In the genomic region with DNA sequence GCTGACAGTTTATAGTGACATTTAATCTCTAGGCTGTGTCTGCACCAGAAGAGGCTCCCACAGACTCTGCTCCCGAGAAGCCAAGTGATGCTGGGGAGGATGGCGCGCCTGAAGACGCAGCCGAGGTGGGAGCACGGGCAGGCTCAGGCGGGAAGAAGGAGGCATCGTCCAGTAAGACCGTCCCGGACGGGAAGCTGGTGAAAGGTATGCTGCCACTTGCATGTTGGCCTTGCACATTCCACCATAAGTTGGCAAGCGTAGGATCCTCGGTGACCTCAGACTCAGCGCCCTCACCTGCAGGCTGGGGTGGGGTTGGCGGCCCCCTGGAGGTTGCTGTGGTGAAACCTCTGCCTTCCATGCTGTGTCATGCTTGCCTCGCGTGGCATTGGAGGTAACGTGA, we compare ENCODE assay signal across 22 cellular contexts. TPM values are rescaled to one million over a fixed set of nuclear protein-coding genes. Genes with fewer than 3 reads are reported as not detected.
A peak's percentile ranks its signal among the peaks of the same experiment; 100 is the strongest.
DNase-seq lines count a peak whose midpoint lies in the region; ATAC-seq and TF ChIP-seq lines count a peak whose summit lies in the region.
"Had no signal": no experiment of that assay in that cellular context is flagged by ENCODE, and none has a peak within 500 bp of the region (broad histone marks: within the 10 kb centered on the region; RNA-seq: fewer than 3 reads in every experiment).

No MANE protein-coding gene starts in this region.

- DNase-seq in activated T-cell treated with anti-CD3 and anti-CD28 coated beads, Interleukin-2, amount 50 U/mL, for 24 hours = no peak
- no peak for DNase-seq in activated T-cell treated with anti-CD3 and anti-CD28 coated beads, Interleukin-2, amount 50 U/mL, for 1 hour
- no peak for DNase-seq in dorsolateral prefrontal cortex
- DNase-seq in neural crest cell (ENCODE audit: low read depth, low spot score) = no peak
- no peak for DNase-seq in cerebellar nuclear complex (lab: John Stamatoyannopoulos, UW)
- no peak for DNase-seq in brain microvascular endothelial cell
- no peak for DNase-seq in glutamatergic neuron
- DNase-seq: Caco-2; CD4-positive, CD25-positive, alpha-beta regulatory T cell; CD8-positive, alpha-beta T cell; DMS153; DND-41; GDM1; GM23248; H7; HCEC 1CT had no signal

- H3K36me3 Mint-ChIP-seq in activated T-cell treated with anti-CD3 and anti-CD28 coated beads, Interleukin-2, amount 50 U/mL, for 24 hours (ENCODE audit: low read depth) = peaks cover 94% of the 10 kb centered on the region
- peaks cover 99% of the 10 kb centered on the region for H3K36me3 Mint-ChIP-seq in activated T-helper 17 cell treated with anti-CD3 and anti-CD28 coated beads, Interleukin-2, amount 50 U/mL, for 72 hours (ENCODE audit: low read depth)
- H3K36me3 Mint-ChIP-seq in neural crest cell (ENCODE audit: low read depth) (peaks cover 45% of the 10 kb centered on the region), glutamatergic neuron (ENCODE audit: unreplicated experiment) (peaks cover 5% of the 10 kb centered on the region)

- H3K27me3 Mint-ChIP-seq in activated T-cell treated with anti-CD3 and anti-CD28 coated beads, Interleukin-2, amount 50 U/mL, for 24 hours = no peaks in the 10 kb centered on the region
- H3K27me3 Mint-ChIP-seq in activated T-helper 17 cell treated with anti-CD3 and anti-CD28 coated beads, Interleukin-2, amount 50 U/mL, for 72 hours = no peaks in the 10 kb centered on the region
- H3K27me3 Mint-ChIP-seq in neural crest cell (ENCODE audit: low read depth) (no peaks in the 10 kb centered on the region), glutamatergic neuron (ENCODE audit: unreplicated experiment) (no peaks in the 10 kb centered on the region)
- H3K27me3 Mint-ChIP-seq: B cell; CD4-positive, CD25-positive, alpha-beta regulatory T cell had no signal

- H3K27ac ChIP-seq in dorsolateral prefrontal cortex (peak overlapping the region in 35 of 59 donors; percentile 2 to 87 (median 54)), brain microvascular endothelial cell (no peak overlapping the region)
- H3K27ac ChIP-seq: 22Rv1, BLaER1, C4-2B, GM23248 had no signal

- H3K4me3 ChIP-seq in dorsolateral prefrontal cortex (no peak overlapping the region), brain microvascular endothelial cell (ENCODE audit: low read depth, low read length) (no peak overlapping the region)
- H3K4me3 ChIP-seq: BLaER1, GM12878, GM23248 had no signal

- H3K27ac Mint-ChIP-seq in activated T-cell treated with anti-CD3 and anti-CD28 coated beads, Interleukin-2, amount 50 U/mL, for 24 hours = peak overlapping the region; percentile 18
- H3K27ac Mint-ChIP-seq in activated T-helper 17 cell treated with anti-CD3 and anti-CD28 coated beads, Interleukin-2, amount 50 U/mL, for 72 hours = peak overlapping the region; percentile 24
- peak overlapping the region; percentile 57 for H3K27ac Mint-ChIP-seq in neural crest cell (ENCODE audit: unreplicated experiment)
- no peak overlapping the region for H3K27ac Mint-ChIP-seq in glutamatergic neuron (ENCODE audit: unreplicated experiment)
- H3K27ac Mint-ChIP-seq: B cell; CD8-positive, alpha-beta T cell had no signal

- H3K36me3 ChIP-seq in brain microvascular endothelial cell (replicated peaks) = peaks cover 59% of the 10 kb centered on the region

- H3K9me3 Mint-ChIP-seq in activated T-cell treated with anti-CD3 and anti-CD28 coated beads, Interleukin-2, amount 50 U/mL, for 24 hours = no peaks in the 10 kb centered on the region
- H3K9me3 Mint-ChIP-seq in activated T-helper 17 cell treated with anti-CD3 and anti-CD28 coated beads, Interleukin-2, amount 50 U/mL, for 72 hours = no peaks in the 10 kb centered on the region
- H3K9me3 Mint-ChIP-seq in neural crest cell (no peaks in the 10 kb centered on the region), glutamatergic neuron (ENCODE audit: unreplicated experiment) (no peaks in the 10 kb centered on the region)
- H3K9me3 Mint-ChIP-seq: CD4-positive, CD25-positive, alpha-beta regulatory T cell; CD8-positive, alpha-beta T cell had no signal

- H3K4me3 Mint-ChIP-seq in activated T-cell treated with anti-CD3 and anti-CD28 coated beads, Interleukin-2, amount 50 U/mL, for 24 hours = no peak overlapping the region
- no peak overlapping the region for H3K4me3 Mint-ChIP-seq in activated T-helper 17 cell treated with anti-CD3 and anti-CD28 coated beads, Interleukin-2, amount 50 U/mL, for 72 hours
- no peak overlapping the region for H3K4me3 Mint-ChIP-seq in neural crest cell
- no peak overlapping the region for H3K4me3 Mint-ChIP-seq in glutamatergic neuron (ENCODE audit: unreplicated experiment)
- H3K4me3 Mint-ChIP-seq: B cell; CD4-positive, CD25-positive, alpha-beta regulatory T cell; CD8-positive, alpha-beta T cell had no signal

- no peaks in the 10 kb centered on the region for H3K27me3 ChIP-seq in dorsolateral prefrontal cortex
- H3K27me3 ChIP-seq in brain microvascular endothelial cell (replicated peaks) = no peaks in the 10 kb centered on the region
- H3K27me3 ChIP-seq: BLaER1 had no signal

- intact Hi-C loops in dorsolateral prefrontal cortex (cut with DNase I) = no loop called here

- TF ChIP-seq CTCF in dorsolateral prefrontal cortex (IDR thresholded peaks at IDR 0.05 in 54 of 56, conservative IDR thresholded peaks at IDR 0.05 in 2 of 56; ENCODE audit: low read depth in 1 of 56, partially characterized antibody in 56 of 56) = no peak
- TF ChIP-seq CTCF in neural crest cell (conservative IDR thresholded peaks at IDR 0.05) = no peak
- TF ChIP-seq CTCF in brain microvascular endothelial cell (IDR thresholded peaks at IDR 0.05; ENCODE audit: low read depth, low read length, missing control alignments) = no peak
- TF ChIP-seq CTCF in glutamatergic neuron (IDR thresholded peaks at IDR 0.05; ENCODE audit: partially characterized antibody, unreplicated experiment) = no peak

- in situ Hi-C loops in brain microvascular endothelial cell (cut with HindIII; ENCODE audit: low pct_ligation_motif_present, low sequenced_read_pairs) = no loop called here

- H3K4me1 Mint-ChIP-seq in activated T-cell treated with anti-CD3 and anti-CD28 coated beads, Interleukin-2, amount 50 U/mL, for 24 hours (ENCODE audit: low read depth) = peaks cover 3% of the 10 kb centered on the region
- H3K4me1 Mint-ChIP-seq in activated T-helper 17 cell treated with anti-CD3 and anti-CD28 coated beads, Interleukin-2, amount 50 U/mL, for 72 hours = peaks cover 4% of the 10 kb centered on the region
- no peaks in the 10 kb centered on the region for H3K4me1 Mint-ChIP-seq in neural crest cell
- H3K4me1 Mint-ChIP-seq in glutamatergic neuron (ENCODE audit: low read depth, unreplicated experiment) = no peaks in the 10 kb centered on the region

- ATAC-seq in activated T-helper 17 cell treated with anti-CD3 and anti-CD28 coated beads, Interleukin-2, amount 50 U/mL, for 72 hours (replicated peaks) = no peak
- ATAC-seq: CD8-positive, alpha-beta T cell; GM12878 had no signal

RNA-seq across cellular contexts. Expression of a gene that starts 45.6 kb away (rescaled TPM):
- total RNA-seq in activated T-helper 17 cell treated with anti-CD3 and anti-CD28 coated beads, Interleukin-2, amount 50 U/mL, for 72 hours = 10 to 100 TPM; 44.7 to 55.8 TPM
- 100 to 1,000 TPM in 4 of 120 experiments, 10 to 100 TPM in 116; 42.1 to 121 (median 68.6) TPM for total RNA-seq in dorsolateral prefrontal cortex
- total RNA-seq in neural crest cell = 78.9 and 83.3 TPM in 2 replicates
- 81.2 TPM for total RNA-seq in glutamatergic neuron (ENCODE audit: unreplicated experiment)
